ENCODE assay signal across 10 cellular contexts in genomic region chr19:677201-677600, GRCh38. TPM values are rescaled to one million over a fixed set of nuclear protein-coding genes. Genes with fewer than 3 reads are reported as not detected.
DNase-seq lines count a peak whose midpoint lies in the region; ATAC-seq and TF ChIP-seq lines count a peak whose summit lies in the region.
"Had no signal": no experiment of that assay in that cellular context is flagged by ENCODE, and none has a peak within 500 bp of the region (broad histone marks: within the 10 kb centered on the region; RNA-seq: fewer than 3 reads in every experiment).

No MANE protein-coding gene starts in this region.

- DNase-seq in HCEC 1CT: peak; percentile 73
- DNase-seq in adrenal gland: peak; percentile 88 to 94 (median 93)
- peak; percentile 86 to 92 (median 91) for DNase-seq in right cardiac atrium
- peak; percentile 52 for DNase-seq in smooth muscle cell (lab: John Stamatoyannopoulos, UW; ENCODE audit: unreplicated experiment)
- no peak for DNase-seq in CD14-positive monocyte (ENCODE audit: low spot score)
- no peak for DNase-seq in NCI-H187 treated with DMSO at 0.1 percent for 48 hours (lab: John Stamatoyannopoulos, UW)
- DNase-seq in activated naive CD8-positive, alpha-beta T cell treated with anti-CD3 and anti-CD28 coated beads for 36 hours: no peak

- peak; percentile 3 to 13 for ATAC-seq in right cardiac atrium
- no peak for ATAC-seq in HG02610 (IDR thresholded peaks at IDR 0.05; ENCODE audit: unreplicated experiment)

- H3K27me3 Mint-ChIP-seq in CD14-positive monocyte (ENCODE audit: low read depth in 3 of 3): peaks cover 14 to 46% (median 32%) of the 10 kb centered on the region in 3 donors
- H3K27me3 Mint-ChIP-seq in activated naive CD8-positive, alpha-beta T cell treated with anti-CD3 and anti-CD28 coated beads for 36 hours: peaks cover 37% of the 10 kb centered on the region

- intact Hi-C loops in adrenal gland (cut with DNase I): no loop called here
- intact Hi-C loops in right cardiac atrium (cut with DNase I): no loop called here
- intact Hi-C loops in CD14-positive monocyte (cut with micrococcal nuclease): no loop called here

- H2AFZ ChIP-seq in smooth muscle cell (ENCODE audit: low read depth): no peak overlapping the region

- TF ChIP-seq CTCF in adrenal gland (IDR thresholded peaks at IDR 0.05) (no peak), smooth muscle cell (IDR thresholded peaks at IDR 0.05; ENCODE audit: borderline replicate concordance, insufficient read depth, poor library complexity, severe bottlenecking) (no peak), CD14-positive monocyte (IDR thresholded peaks at IDR 0.05) (no peak)

- peaks cover 0 to 3% (median 2%) of the 10 kb centered on the region in 7 donors for H3K9me3 Mint-ChIP-seq in CD14-positive monocyte
- no peaks in the 10 kb centered on the region for H3K9me3 Mint-ChIP-seq in activated naive CD8-positive, alpha-beta T cell treated with anti-CD3 and anti-CD28 coated beads for 36 hours

- peaks cover 54% of the 10 kb centered on the region for H3K4me1 Mint-ChIP-seq in CD14-positive monocyte
- peaks cover 3% of the 10 kb centered on the region for H3K4me1 Mint-ChIP-seq in activated naive CD8-positive, alpha-beta T cell treated with anti-CD3 and anti-CD28 coated beads for 36 hours

- H3K9me3 ChIP-seq in adrenal gland (replicated peaks in 1 of 3) (no peaks in the 10 kb centered on the region), right cardiac atrium (ENCODE audit: control insufficient read depth, low read length) (no peaks in the 10 kb centered on the region), smooth muscle cell (replicated peaks; ENCODE audit: low read depth) (no peaks in the 10 kb centered on the region)

- H3K4me1 ChIP-seq in adrenal gland (replicated peaks in 1 of 2) (peaks cover 38 to 47% of the 10 kb centered on the region in 2 donors), right cardiac atrium (ENCODE audit: control insufficient read depth, insufficient read depth, low read length) (no peaks in the 10 kb centered on the region), smooth muscle cell (ENCODE audit: low read depth) (peaks cover 10% of the 10 kb centered on the region)

- no peak overlapping the region for H3K27ac Mint-ChIP-seq in CD14-positive monocyte
- no peak overlapping the region for H3K27ac Mint-ChIP-seq in activated naive CD8-positive, alpha-beta T cell treated with anti-CD3 and anti-CD28 coated beads for 36 hours

- peaks cover 29% of the 10 kb centered on the region for H4K20me1 ChIP-seq in smooth muscle cell (ENCODE audit: low read depth)

- 6 to 19% (median 9%) methylated on average over 3 to 15 of the region's 15 CpGs for WGBS in adrenal gland, 4 donors
- WGBS in right cardiac atrium: 3% methylated on average over 15 of the region's 15 CpGs
- 3% methylated on average over 12 of the region's 15 CpGs for WGBS in smooth muscle cell (ENCODE audit: low lambda C conversion rate)

- peaks cover 18% of the 10 kb centered on the region for H3F3A ChIP-seq in smooth muscle cell (ENCODE audit: low read depth)

- TF ChIP-seq POLR2A in adrenal gland (IDR thresholded peaks at IDR 0.05): peak in 1 of 2 donors; percentile 62

- peaks cover 3 to 4% of the 10 kb centered on the region in 2 donors for H3K36me3 Mint-ChIP-seq in CD14-positive monocyte
- H3K36me3 Mint-ChIP-seq in activated naive CD8-positive, alpha-beta T cell treated with anti-CD3 and anti-CD28 coated beads for 36 hours: peaks cover 1% of the 10 kb centered on the region

- H3K4me3 ChIP-seq in adrenal gland (peak overlapping the region in 2 of 4 donors; percentile 43 to 65), right cardiac atrium (ENCODE audit: low read length) (peak overlapping the region; percentile 84), smooth muscle cell (peak overlapping the region; percentile 60)

- H3K27me3 ChIP-seq in adrenal gland (no peaks in the 10 kb centered on the region), right cardiac atrium (ENCODE audit: control insufficient read depth, insufficient read depth) (no peaks in the 10 kb centered on the region), smooth muscle cell (ENCODE audit: low read depth) (no peaks in the 10 kb centered on the region)

- peaks cover 18% of the 10 kb centered on the region for H3K79me2 ChIP-seq in smooth muscle cell (ENCODE audit: low read depth)

- peak overlapping the region; percentile 95 for H3K9ac ChIP-seq in smooth muscle cell (ENCODE audit: low read depth)
- H3K9ac ChIP-seq: KMS-11 had no signal

- peak overlapping the region; percentile 99 for H3K4me2 ChIP-seq in smooth muscle cell

- H3K4me3 Mint-ChIP-seq in CD14-positive monocyte: no peak overlapping the region
- no peak overlapping the region for H3K4me3 Mint-ChIP-seq in activated naive CD8-positive, alpha-beta T cell treated with anti-CD3 and anti-CD28 coated beads for 36 hours

- H3K27ac ChIP-seq in adrenal gland (peak overlapping the region; percentile 68 to 98 (median 91)), right cardiac atrium (ENCODE audit: low read length) (peak overlapping the region; percentile 97), smooth muscle cell (ENCODE audit: low read depth) (peak overlapping the region; percentile 98)
- H3K27ac ChIP-seq: KMS-11 had no signal

- no peaks in the 10 kb centered on the region for H3K36me3 ChIP-seq in adrenal gland (replicated peaks in 1 of 2)
- no peaks in the 10 kb centered on the region for H3K36me3 ChIP-seq in smooth muscle cell (ENCODE audit: low read depth)

RNA-seq across cellular contexts. Expression of gene FSTL3, which starts 1.0 kb away (rescaled TPM):
- total RNA-seq in adrenal gland (100 to 1,000 TPM in 7 of 8 donors, 10 to 100 TPM in 1; 87.4 to 464 (median 176) TPM), right cardiac atrium (100 to 1,000 TPM in 1 of 4 donors, 10 to 100 TPM in 3; 47.1 to 110 (median 61.9) TPM), smooth muscle cell (117 and 132 TPM in 2 replicates)
- polyA plus RNA-seq in adrenal gland (100 to 1,000 TPM; 119 to 405 (median 225) TPM), right cardiac atrium (64.1 TPM), smooth muscle cell (153 and 172 TPM in 2 replicates), CD14-positive monocyte (1 to 10 TPM; 2.5 to 5.2 TPM)
- 1 to 10 TPM; 6.2 to 6.5 TPM for total RNA-seq in activated naive CD8-positive, alpha-beta T cell treated with anti-CD3 and anti-CD28 coated beads for 36 hours

RNA-seq across cellular contexts. Expression of gene RNF126, which starts 14.2 kb away (rescaled TPM):
- total RNA-seq in adrenal gland (10 to 100 TPM; 28.4 to 76.4 (median 43.1) TPM), right cardiac atrium (10 to 100 TPM; 21.7 to 37.6 (median 28.0) TPM), smooth muscle cell (19.8 and 24.6 TPM in 2 replicates)
- polyA plus RNA-seq in adrenal gland (10 to 100 TPM in 2 of 3 donors, 1 to 10 TPM in 1; 9.3 to 53.5 (median 51.6) TPM), right cardiac atrium (24.5 TPM), smooth muscle cell (55.7 and 60.4 TPM in 2 replicates), CD14-positive monocyte (10 to 100 TPM; 29.1 to 31.6 TPM)
- total RNA-seq in activated naive CD8-positive, alpha-beta T cell treated with anti-CD3 and anti-CD28 coated beads for 36 hours: 100 to 1,000 TPM; 106 to 108 TPM

RNA-seq across cellular contexts. Expression of gene PRSS57, which starts 18.1 kb away (rescaled TPM):
- total RNA-seq in adrenal gland (under 1 TPM in 1 of 8 donors, not detected in 7; 0.51 TPM), right cardiac atrium (not detected), smooth muscle cell (not detected in 2 replicates)
- polyA plus RNA-seq in adrenal gland (under 1 TPM in 1 of 3 donors, not detected in 2; 0.13 TPM), right cardiac atrium (not detected), smooth muscle cell (not detected in 2 replicates), CD14-positive monocyte (1 to 10 TPM in 1 of 2 donors, under 1 TPM in 1; 0.78 to 1.4 TPM)
- not detected for total RNA-seq in activated naive CD8-positive, alpha-beta T cell treated with anti-CD3 and anti-CD28 coated beads for 36 hours
- total RNA-seq: temporal lobe had no signal

RNA-seq across cellular contexts. Expression of gene PALM, which starts 31.5 kb away (rescaled TPM):
- 10 to 100 TPM; 27.2 to 63.3 (median 50.8) TPM for total RNA-seq in adrenal gland
- 10 to 100 TPM in 2 of 3 donors, 1 to 10 TPM in 1; 3.9 to 72.2 (median 49.7) TPM for polyA plus RNA-seq in adrenal gland
- total RNA-seq in right cardiac atrium: 10 to 100 TPM; 34.9 to 84.9 (median 46.9) TPM
- polyA plus RNA-seq in right cardiac atrium: 30.3 TPM
- 11.1 and 17.1 TPM in 2 replicates for total RNA-seq in smooth muscle cell
- 16.6 and 21.3 TPM in 2 replicates for polyA plus RNA-seq in smooth muscle cell
- not detected for polyA plus RNA-seq in CD14-positive monocyte
- total RNA-seq in activated naive CD8-positive, alpha-beta T cell treated with anti-CD3 and anti-CD28 coated beads for 36 hours: not detected

RNA-seq across cellular contexts. Expression of gene FGF22, which starts 37.5 kb away (rescaled TPM):
- under 1 TPM in 4 of 8 donors, not detected in 4; 0.14 to 0.32 (median 0.29) TPM for total RNA-seq in adrenal gland
- 1 to 10 TPM in 1 of 3 donors, under 1 TPM in 1, not detected in 1; 0.51 to 1.2 TPM for polyA plus RNA-seq in adrenal gland
- total RNA-seq in right cardiac atrium: under 1 TPM in 3 of 4 donors, not detected in 1; 0.15 to 0.34 (median 0.17) TPM
- 0.23 TPM for polyA plus RNA-seq in right cardiac atrium
- total RNA-seq in smooth muscle cell: not detected in 2 replicates
- polyA plus RNA-seq in smooth muscle cell: 0.18 TPM in 2 replicates
- polyA plus RNA-seq in CD14-positive monocyte: not detected
- total RNA-seq in activated naive CD8-positive, alpha-beta T cell treated with anti-CD3 and anti-CD28 coated beads for 36 hours: not detected

Comparison
In these comparisons a context has a peak if more than half of its experiments do, and no peak if none do; other contexts are left out.
1. DNase-seq: peak in HCEC 1CT (single experiment), adrenal gland (7 of 7), right cardiac atrium (3 of 3) and smooth muscle cell (single experiment); none in CD14-positive monocyte (single experiment), NCI-H187 treated with DMSO at 0.1 percent for 48 hours (single experiment) and activated naive CD8-positive, alpha-beta T cell treated with anti-CD3 and anti-CD28 coated beads for 36 hours (single experiment).
2. RNA of gene FSTL3, which starts 1.0 kb away (total RNA-seq): 87.4 to 464 TPM in adrenal gland, 117 to 132 TPM in smooth muscle cell and 47.1 to 110 TPM in right cardiac atrium; 6.2 to 6.5 TPM in activated naive CD8-positive, alpha-beta T cell treated with anti-CD3 and anti-CD28 coated beads for 36 hours; every median in the first group is over 4 times any median in the second.
3. Peak in every context shown above with its lines, with median percentiles within 50 percentile points of each other: H3K27ac ChIP-seq.